8 cellular contexts compared by ENCODE assay signal in genomic region chr2:197515277-197515797, GRCh38. TPM values are rescaled to one million over a fixed set of nuclear protein-coding genes. Genes with fewer than 3 reads are reported as not detected.
DNase-seq lines count a peak whose midpoint lies in the region; TF ChIP-seq lines count a peak whose summit lies in the region.

No MANE protein-coding gene starts in this region.

- H2BK5ac ChIP-seq in mesenchymal stem cell (ENCODE audit: low read depth, low read length, poor library complexity, severe bottlenecking): no peak overlapping the region

- WGBS in mesenchymal stem cell: 2% methylated on average over 24 of the region's 24 CpGs

- H3K27me3 ChIP-seq in mesenchymal stem cell (ENCODE audit: control insufficient read depth in 1 of 2, insufficient read depth in 1 of 2, low read length in 2 of 2): no peaks in the 10 kb centered on the region
- H3K27me3 ChIP-seq in vagina: no peaks in the 10 kb centered on the region

- in situ Hi-C loops in GM13976 (cut with MboI; ENCODE audit: low sequenced_read_pairs, unreplicated experiment): no loop called here

- H4K91ac ChIP-seq in mesenchymal stem cell (ENCODE audit: low read length): peak overlapping the region; percentile 82

- H3K27ac ChIP-seq in HEK293 (ENCODE audit: extremely low read depth, low read depth, low read length): peak overlapping the region; percentile 87
- peak overlapping the region; percentile 98 for H3K27ac ChIP-seq in caudate nucleus (ENCODE audit: low read depth, low read length)
- peak overlapping the region; percentile 85 for H3K27ac ChIP-seq in mesenchymal stem cell (ENCODE audit: low read length, poor library complexity, severe bottlenecking)
- H3K27ac ChIP-seq in vagina: peak overlapping the region; percentile 93

- H2BK15ac ChIP-seq in mesenchymal stem cell (ENCODE audit: low read depth, poor library complexity, severe bottlenecking): peak overlapping the region; percentile 52

- no peak overlapping the region for H3K23ac ChIP-seq in mesenchymal stem cell (ENCODE audit: low read length in 2 of 2)

- peak overlapping the region; percentile 51 to 60 for H3K4ac ChIP-seq in mesenchymal stem cell (ENCODE audit: low read depth in 1 of 2, low read length in 2 of 2)

- H3K4me2 ChIP-seq in mesenchymal stem cell (ENCODE audit: low read length, poor library complexity, severe bottlenecking): peak overlapping the region; percentile 98

- no peak overlapping the region for H2AK5ac ChIP-seq in mesenchymal stem cell (ENCODE audit: low read length, severe bottlenecking)

- peak overlapping the region; percentile 92 to 97 for H3K18ac ChIP-seq in mesenchymal stem cell (ENCODE audit: low read depth in 1 of 2, low read length in 2 of 2)

- no peaks in the 10 kb centered on the region for H3K9me3 ChIP-seq in HEK293 (ENCODE audit: control insufficient read depth, insufficient read depth, low read depth, low read length)
- H3K9me3 ChIP-seq in mesenchymal stem cell (ENCODE audit: control insufficient read depth, low read length): no peaks in the 10 kb centered on the region
- H3K9me3 ChIP-seq in vagina: no peaks in the 10 kb centered on the region

- POLR2A ChIA-PET in HEK293 (lab: Yijun Ruan, JAX): interaction anchor here (1.1 to 6.0 kb wide), 10 partner anchors 7 to 267 kb away, joined by 3 to 85 read pairs (median 6); partner anchors contain the start of genes COQ10B, HSPD1, HSPE1 and MARS2

- H2BK120ac ChIP-seq in mesenchymal stem cell (ENCODE audit: low read depth, low read length): no peak overlapping the region

- peak overlapping the region; percentile 36 for H2AFZ ChIP-seq in mesenchymal stem cell (ENCODE audit: low read depth, low read length)

- H3K9ac ChIP-seq in mesenchymal stem cell (ENCODE audit: low read length): peak overlapping the region; percentile 96

- DNase-seq in GM13976 (ENCODE audit: low spot score) (peak; percentile 37), NCI-H460 (ENCODE audit: extremely low read depth, low read depth) (peak; percentile 96), caudate nucleus (lab: John Stamatoyannopoulos, UW) (peak in 2 of 61 donors; percentile 60 to 92), mesenchymal stem cell (peak; percentile 65), vagina (ENCODE audit: extremely low spot score in 2 of 2) (no peak), ureter (ENCODE audit: low spot score) (no peak), COLO829 (ENCODE audit: low spot score) (no peak)

- TF ChIP-seq CTCF in GM13976 (IDR thresholded peaks at IDR 0.05; ENCODE audit: borderline replicate concordance, control extremely low read depth, extremely low read depth, insufficient read depth, missing control alignments) (no peak), HEK293 (tag by site-specific recombination; IDR thresholded peaks at IDR 0.05) (no peak), vagina (IDR thresholded peaks at IDR 0.05) (no peak)

- H3K4me3 ChIP-seq in HEK293 (ENCODE audit: low read depth, low read length) (peak overlapping the region; percentile 99), mesenchymal stem cell (ENCODE audit: insufficient read depth in 1 of 2, low read depth in 1 of 2, low read length in 2 of 2) (peak overlapping the region; percentile 96 to 99), vagina (peak overlapping the region; percentile 76 to 91)

- CTCF ChIA-PET in HEK293 (lab: Yijun Ruan, JAX): no interaction called here

- peaks cover 1% of the 10 kb centered on the region for H3K79me1 ChIP-seq in mesenchymal stem cell (replicated peaks; ENCODE audit: low read length, poor library complexity, severe bottlenecking)

- H3K4me1 ChIP-seq in HEK293 (ENCODE audit: control insufficient read depth, insufficient read depth, low read length) (peaks cover 2% of the 10 kb centered on the region; the same call in 1 of the 2 replicates), mesenchymal stem cell (ENCODE audit: control insufficient read depth, insufficient read depth, low read depth, low read length) (peaks cover 1% of the 10 kb centered on the region), vagina (peaks cover 33% of the 10 kb centered on the region)

- intact Hi-C loops in vagina (cut with DNase I): no loop called here

- peak overlapping the region in 1 of 2 experiments; percentile 61 for H2BK12ac ChIP-seq in mesenchymal stem cell (ENCODE audit: low read length in 2 of 2)

- H3K14ac ChIP-seq in mesenchymal stem cell (ENCODE audit: low read length in 2 of 2): peak overlapping the region in 1 of 2 experiments; percentile 35

- peaks cover 0 to 5% of the 10 kb centered on the region in 2 experiments; a peak in 2 of 3 replicates for H3K36me3 ChIP-seq in HEK293 (ENCODE audit: control insufficient read depth in 2 of 2, insufficient read depth in 1 of 2, low read length in 2 of 2)
- H3K36me3 ChIP-seq in mesenchymal stem cell (ENCODE audit: control insufficient read depth in 1 of 2, insufficient read depth in 2 of 2, low read depth in 1 of 2, low read length in 2 of 2): peaks cover 0 to 2% of the 10 kb centered on the region in 2 experiments
- H3K36me3 ChIP-seq in vagina: no peaks in the 10 kb centered on the region

- TF ChIP-seq POLR2A in vagina (IDR thresholded peaks at IDR 0.05): no peak

- peak overlapping the region; percentile 87 for H4K8ac ChIP-seq in mesenchymal stem cell (ENCODE audit: low read length)

TF ChIP-seq in HEK293, 187 proteins besides CTCF, POLR2A, EP300 and RAD21:
- TF ChIP-seq SETDB1 (IDR thresholded peaks at IDR 0.05; ENCODE audit: insufficient read length, low read length) (peak; percentile 25), TCF7L2 (IDR thresholded peaks at IDR 0.05; ENCODE audit: borderline replicate concordance, low read depth, low read length) (peak; percentile 68; the same call in 1 of the 2 replicates), ZNF510 (tag by site-specific recombination; IDR thresholded peaks at IDR 0.05; ENCODE audit: insufficient replicate concordance) (peak; percentile 87), PRDM4 (tag by site-specific recombination; IDR thresholded peaks at IDR 0.05) (peak; percentile 83; the same call in 1 of the 2 replicates), PRDM6 (tag by site-specific recombination; IDR thresholded peaks at IDR 0.05) (peak; percentile 28; the same call in 1 of the 2 replicates), ZNF132 (tag by site-specific recombination; IDR thresholded peaks at IDR 0.05; ENCODE audit: borderline replicate concordance) (no peak), REPIN1 (tag by site-specific recombination; IDR thresholded peaks at IDR 0.05; ENCODE audit: low read depth) (no peak), ZNF785 (tag by site-specific recombination; IDR thresholded peaks at IDR 0.05) (no peak), ZNF707 (tag by site-specific recombination; IDR thresholded peaks at IDR 0.05) (no peak), ZNF792 (tag by site-specific recombination; IDR thresholded peaks at IDR 0.05) (no peak), ZNF140 (tag by site-specific recombination; IDR thresholded peaks at IDR 0.05) (no peak), GLI4 (tag by site-specific recombination; IDR thresholded peaks at IDR 0.05) (no peak), ZNF610 (tag by site-specific recombination; IDR thresholded peaks at IDR 0.05; ENCODE audit: borderline replicate concordance) (no peak), ZNF311 (tag by site-specific recombination; IDR thresholded peaks at IDR 0.05; ENCODE audit: borderline replicate concordance) (no peak), ZNF433 (tag by site-specific recombination; IDR thresholded peaks at IDR 0.05; ENCODE audit: low read depth) (no peak)
TF ChIP-seq in HEK293: peak in this region for 5.

RNA-seq across cellular contexts. Expression of gene MOB4, which starts 0.5 kb away (rescaled TPM):
- 98.9 and 102 TPM in 2 replicates for total RNA-seq in NCI-H460 (2014; rRNA removed; shearing (Covaris generic))
- polyA plus RNA-seq in NCI-H460 (2014; cell fraction: nucleus; rRNA removed): 29.9 and 44.0 TPM in 2 replicates
- polyA plus RNA-seq in mesenchymal stem cell (2013, experiment 1 of 2): 29.7 TPM
- polyA plus RNA-seq in mesenchymal stem cell (2013, experiment 2 of 2): 36.0 TPM
- 24.3 TPM for total RNA-seq in vagina
- 22.8 TPM for total RNA-seq in ureter

RNA-seq across cellular contexts. Expression of gene HSPE1, which starts 15.2 kb away (rescaled TPM):
- 326 and 343 TPM in 2 replicates for total RNA-seq in NCI-H460 (2014; rRNA removed; shearing (Covaris generic))
- 180 and 325 TPM in 2 replicates for polyA plus RNA-seq in NCI-H460 (2014; cell fraction: nucleus; rRNA removed)
- 222 TPM for polyA plus RNA-seq in mesenchymal stem cell (2013, experiment 1 of 2)
- 222 TPM for polyA plus RNA-seq in mesenchymal stem cell (2013, experiment 2 of 2)
- total RNA-seq in vagina (39.0 TPM), ureter (101 TPM)

RNA-seq across cellular contexts. Expression of gene HSPD1, which starts 15.7 kb away (rescaled TPM):
- 1,005 and 1,107 TPM in 2 replicates for total RNA-seq in NCI-H460 (2014; rRNA removed; shearing (Covaris generic))
- 1,171 and 1,617 TPM in 2 replicates for polyA plus RNA-seq in NCI-H460 (2014; cell fraction: nucleus; rRNA removed)
- polyA plus RNA-seq in mesenchymal stem cell (2013, experiment 1 of 2): 141 TPM
- polyA plus RNA-seq in mesenchymal stem cell (2013, experiment 2 of 2): 144 TPM
- total RNA-seq in vagina: 127 TPM
- 201 TPM for total RNA-seq in ureter

Comparison
In these comparisons a context has a peak if more than half of its experiments do, and no peak if none do; other contexts are left out.
1. DNase-seq: peak in GM13976 (single experiment), NCI-H460 (single experiment) and mesenchymal stem cell (single experiment); none in vagina (0 of 2), ureter (single experiment) and COLO829 (single experiment).
2. Peak in every context shown above with its lines, with median percentiles within 50 percentile points of each other: H3K27ac ChIP-seq and H3K4me3 ChIP-seq.